ENCODE assay signal across 2 cellular contexts in genomic region chr1:234841710-234842231, GRCh38.
TF ChIP-seq lines count a peak whose summit lies in the region.

No MANE protein-coding gene starts in this region.

TF ChIP-seq in liver, 16 proteins besides CTCF, POLR2A, EP300 and RAD21 (continued from another document):
- no peak for TF ChIP-seq ZBTB33 (IDR thresholded peaks at IDR 0.05)
- TF ChIP-seq MAX (IDR thresholded peaks at IDR 0.05) = no peak
- TF ChIP-seq TAF1 (conservative IDR thresholded peaks at IDR 0.05) = no peak

TF ChIP-seq in HepG2, 621 proteins besides CTCF, POLR2A, EP300 and RAD21 (continued from another document):
- TF ChIP-seq THAP9 (CRISPR knock-in tag; IDR thresholded peaks at IDR 0.05; ENCODE audit: borderline replicate concordance) = no peak
- TF ChIP-seq, protein P1, sequence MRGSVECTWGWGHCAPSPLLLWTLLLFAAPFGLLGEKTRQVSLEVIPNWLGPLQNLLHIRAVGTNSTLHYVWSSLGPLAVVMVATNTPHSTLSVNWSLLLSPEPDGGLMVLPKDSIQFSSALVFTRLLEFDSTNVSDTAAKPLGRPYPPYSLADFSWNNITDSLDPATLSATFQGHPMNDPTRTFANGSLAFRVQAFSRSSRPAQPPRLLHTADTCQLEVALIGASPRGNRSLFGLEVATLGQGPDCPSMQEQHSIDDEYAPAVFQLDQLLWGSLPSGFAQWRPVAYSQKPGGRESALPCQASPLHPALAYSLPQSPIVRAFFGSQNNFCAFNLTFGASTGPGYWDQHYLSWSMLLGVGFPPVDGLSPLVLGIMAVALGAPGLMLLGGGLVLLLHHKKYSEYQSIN (CRISPR knock-in tag; IDR thresholded peaks at IDR 0.05; ENCODE audit: borderline replicate concordance) = no peak
